ENCODE assay signal across 13 cellular contexts in genomic region chr6:150928882-150929281, GRCh38.
DNase-seq lines count a peak whose midpoint lies in the region; ATAC-seq, FAIRE-seq and TF ChIP-seq lines count a peak whose summit lies in the region.
"Had no signal": no experiment of that assay in that cellular context is flagged by ENCODE, and none has a peak within 500 bp of the region (broad histone marks: within the 10 kb centered on the region; RNA-seq: fewer than 3 reads in every experiment).

No MANE protein-coding gene starts in this region.

- H3K4me3 Mint-ChIP-seq in activated naive CD8-positive, alpha-beta T cell treated with anti-CD3 and anti-CD28 coated beads for 36 hours: no peak overlapping the region
- H3K4me3 Mint-ChIP-seq in CD8-positive, alpha-beta memory T cell: no peak overlapping the region

- no peaks in the 10 kb centered on the region for H3K4me1 Mint-ChIP-seq in activated naive CD8-positive, alpha-beta T cell treated with anti-CD3 and anti-CD28 coated beads for 36 hours
- no peaks in the 10 kb centered on the region for H3K4me1 Mint-ChIP-seq in CD8-positive, alpha-beta memory T cell

- CTCF ChIA-PET in CD8-positive, alpha-beta memory T cell (lab: Charles Lee): interaction anchor here (1.0 kb wide), 1 partner anchor 9 kb away, joined by 3 read pairs; no protein-coding TSS in a partner anchor

- no peaks in the 10 kb centered on the region for H3K27me3 ChIP-seq in RWPE2 (ENCODE audit: insufficient read depth, poor library complexity, severe bottlenecking)
- no peaks in the 10 kb centered on the region for H3K27me3 ChIP-seq in CD8-positive, alpha-beta memory T cell (ENCODE audit: insufficient read depth, low read length, poor library complexity, severe bottlenecking)
- H3K27me3 ChIP-seq: BLaER1 had no signal

- peaks cover 2% of the 10 kb centered on the region for H3K4me1 ChIP-seq in RWPE2 (ENCODE audit: insufficient read depth, poor library complexity, severe bottlenecking)
- no peaks in the 10 kb centered on the region for H3K4me1 ChIP-seq in CD8-positive, alpha-beta memory T cell (ENCODE audit: insufficient read depth, low read length)

- no peak for FAIRE-seq in RCC 7860 (lab: Jason Lieb, UNC)
- FAIRE-seq: colon had no signal

- H3K27ac ChIP-seq in 22Rv1 (no peak overlapping the region), RWPE2 (ENCODE audit: poor library complexity, severe bottlenecking) (no peak overlapping the region)
- no peak overlapping the region for H3K27ac ChIP-seq in CD8-positive, alpha-beta memory T cell (ENCODE audit: low read depth, low read length)
- H3K27ac ChIP-seq: BLaER1 had no signal

- H3K27me3 Mint-ChIP-seq in activated naive CD8-positive, alpha-beta T cell treated with anti-CD3 and anti-CD28 coated beads for 36 hours: no peaks in the 10 kb centered on the region
- no peaks in the 10 kb centered on the region for H3K27me3 Mint-ChIP-seq in CD8-positive, alpha-beta memory T cell

- H3K9me3 ChIP-seq in RWPE2 (ENCODE audit: severe bottlenecking): no peaks in the 10 kb centered on the region
- no peaks in the 10 kb centered on the region for H3K9me3 ChIP-seq in CD8-positive, alpha-beta memory T cell (ENCODE audit: low read length)
- H3K9me3 ChIP-seq: BLaER1 had no signal

- POLR2A ChIA-PET in CD8-positive, alpha-beta memory T cell (lab: Charles Lee): no interaction called here

- ATAC-seq in RWPE2 (ENCODE audit: low read depth) (no peak), GM19463 (IDR thresholded peaks at IDR 0.05; ENCODE audit: unreplicated experiment) (no peak)

- TF ChIP-seq CTCF in 22Rv1 (IDR thresholded peaks at IDR 0.05): peak; percentile 38
- TF ChIP-seq CTCF in GM12872 (IDR thresholded peaks at IDR 0.05; ENCODE audit: insufficient read depth, low read depth, low read length): peak; percentile 55
- TF ChIP-seq CTCF in RWPE2 (IDR thresholded peaks at IDR 0.05; ENCODE audit: poor library complexity, severe bottlenecking): peak; percentile 40
- TF ChIP-seq CTCF in fibroblast of the aortic adventitia (IDR thresholded peaks at IDR 0.05; ENCODE audit: insufficient read depth, low read length): peak; percentile 40

- no peak overlapping the region for H3K4me3 ChIP-seq in RWPE2 (ENCODE audit: severe bottlenecking)
- no peak overlapping the region for H3K4me3 ChIP-seq in fibroblast of the aortic adventitia (ENCODE audit: low read depth, low read length)
- H3K4me3 ChIP-seq in CD8-positive, alpha-beta memory T cell (ENCODE audit: low read length): no peak overlapping the region
- H3K4me3 ChIP-seq: BLaER1 had no signal

- DNase-seq in RWPE2 (ENCODE audit: low spot score) (no peak), fibroblast of the aortic adventitia (ENCODE audit: low read depth) (no peak), RCC 7860 (ENCODE audit: low spot score) (no peak)
- no peak for DNase-seq in activated naive CD8-positive, alpha-beta T cell treated with anti-CD3 and anti-CD28 coated beads for 36 hours
- no peak for DNase-seq in CD8-positive, alpha-beta memory T cell
- DNase-seq: activated CD4-positive, CD25-positive, alpha-beta regulatory T cell; NCI-H187; RPMI8226 had no signal

- peaks cover 55% of the 10 kb centered on the region for H3K36me3 Mint-ChIP-seq in activated naive CD8-positive, alpha-beta T cell treated with anti-CD3 and anti-CD28 coated beads for 36 hours
- H3K36me3 Mint-ChIP-seq in CD8-positive, alpha-beta memory T cell: peaks cover 0 to 3% (median 1%) of the 10 kb centered on the region in 3 donors

- no peaks in the 10 kb centered on the region for H3K9me3 Mint-ChIP-seq in activated naive CD8-positive, alpha-beta T cell treated with anti-CD3 and anti-CD28 coated beads for 36 hours
- H3K9me3 Mint-ChIP-seq in CD8-positive, alpha-beta memory T cell: no peaks in the 10 kb centered on the region

- peaks cover 76% of the 10 kb centered on the region for H3K36me3 ChIP-seq in RWPE2 (ENCODE audit: low read depth)
- no peaks in the 10 kb centered on the region for H3K36me3 ChIP-seq in CD8-positive, alpha-beta memory T cell (ENCODE audit: insufficient read depth, low read length)

- H3K27ac Mint-ChIP-seq in activated naive CD8-positive, alpha-beta T cell treated with anti-CD3 and anti-CD28 coated beads for 36 hours: no peak overlapping the region
- H3K27ac Mint-ChIP-seq in CD8-positive, alpha-beta memory T cell: no peak overlapping the region
